ENCODE assay signal across 1 cellular context in the genomic region with DNA sequence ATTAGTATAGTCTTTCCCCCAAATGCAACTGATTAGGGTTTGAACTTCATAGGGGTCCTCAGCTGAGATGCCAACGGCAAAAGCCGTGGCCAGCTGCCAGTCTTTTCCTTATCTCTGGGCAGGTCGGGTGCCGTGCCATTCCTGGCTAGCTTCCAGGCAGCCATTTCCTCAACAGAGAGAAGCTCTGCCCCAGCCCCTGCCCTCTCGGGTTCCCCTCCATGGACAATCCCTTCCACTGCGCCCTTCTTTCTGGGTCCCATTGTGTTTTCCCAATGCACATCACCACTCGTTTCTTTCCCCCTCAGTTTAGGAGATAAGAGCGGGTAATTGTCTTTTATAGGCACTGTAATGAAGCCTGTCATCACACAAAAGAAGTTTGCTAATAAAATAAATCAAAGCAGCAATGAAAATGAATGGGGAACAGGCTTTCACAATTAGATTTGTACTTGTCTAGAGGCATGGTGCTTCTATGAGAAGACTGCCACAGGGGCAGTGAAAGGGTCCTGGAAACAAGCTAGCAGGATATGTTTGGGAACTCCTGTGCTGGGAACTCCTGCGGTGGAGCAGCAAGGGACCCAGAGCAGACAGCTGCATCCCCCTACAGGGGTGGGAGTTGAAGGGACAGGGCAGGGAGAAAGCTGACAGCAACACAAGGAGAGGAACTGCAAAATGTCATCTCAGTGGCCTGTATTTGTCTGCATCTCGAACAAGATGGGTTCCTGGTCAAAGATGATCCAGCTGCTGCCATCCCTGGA.
TF ChIP-seq lines count a peak whose summit lies in the region.

No MANE protein-coding gene starts in this region.

TF ChIP-seq in HepG2, 621 proteins besides CTCF, POLR2A, EP300 and RAD21 (continued from another document):
- TF ChIP-seq ZNF891 (CRISPR knock-in tag; IDR thresholded peaks at IDR 0.05) = no peak
- TF ChIP-seq, protein P1, sequence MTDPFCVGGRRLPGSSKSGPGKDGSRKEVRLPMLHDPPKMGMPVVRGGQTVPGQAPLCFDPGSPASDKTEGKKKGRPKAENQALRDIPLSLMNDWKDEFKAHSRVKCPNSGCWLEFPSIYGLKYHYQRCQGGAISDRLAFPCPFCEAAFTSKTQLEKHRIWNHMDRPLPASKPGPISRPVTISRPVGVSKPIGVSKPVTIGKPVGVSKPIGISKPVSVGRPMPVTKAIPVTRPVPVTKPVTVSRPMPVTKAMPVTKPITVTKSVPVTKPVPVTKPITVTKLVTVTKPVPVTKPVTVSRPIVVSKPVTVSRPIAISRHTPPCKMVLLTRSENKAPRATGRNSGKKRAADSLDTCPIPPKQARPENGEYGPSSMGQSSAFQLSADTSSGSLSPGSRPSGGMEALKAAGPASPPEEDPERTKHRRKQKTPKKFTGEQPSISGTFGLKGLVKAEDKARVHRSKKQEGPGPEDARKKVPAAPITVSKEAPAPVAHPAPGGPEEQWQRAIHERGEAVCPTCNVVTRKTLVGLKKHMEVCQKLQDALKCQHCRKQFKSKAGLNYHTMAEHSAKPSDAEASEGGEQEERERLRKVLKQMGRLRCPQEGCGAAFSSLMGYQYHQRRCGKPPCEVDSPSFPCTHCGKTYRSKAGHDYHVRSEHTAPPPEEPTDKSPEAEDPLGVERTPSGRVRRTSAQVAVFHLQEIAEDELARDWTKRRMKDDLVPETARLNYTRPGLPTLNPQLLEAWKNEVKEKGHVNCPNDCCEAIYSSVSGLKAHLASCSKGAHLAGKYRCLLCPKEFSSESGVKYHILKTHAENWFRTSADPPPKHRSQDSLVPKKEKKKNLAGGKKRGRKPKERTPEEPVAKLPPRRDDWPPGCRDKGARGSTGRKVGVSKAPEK (CRISPR knock-in tag; IDR thresholded peaks at IDR 0.05; ENCODE audit: borderline replicate concordance) = no peak
- no peak for TF ChIP-seq ZNF441 (CRISPR knock-in tag; IDR thresholded peaks at IDR 0.05; ENCODE audit: borderline replicate concordance)
- TF ChIP-seq MTF1 (CRISPR knock-in tag; IDR thresholded peaks at IDR 0.05) = no peak
- TF ChIP-seq NFE2L1 (CRISPR knock-in tag; IDR thresholded peaks at IDR 0.05; ENCODE audit: borderline replicate concordance) = no peak
- TF ChIP-seq, protein P2, sequence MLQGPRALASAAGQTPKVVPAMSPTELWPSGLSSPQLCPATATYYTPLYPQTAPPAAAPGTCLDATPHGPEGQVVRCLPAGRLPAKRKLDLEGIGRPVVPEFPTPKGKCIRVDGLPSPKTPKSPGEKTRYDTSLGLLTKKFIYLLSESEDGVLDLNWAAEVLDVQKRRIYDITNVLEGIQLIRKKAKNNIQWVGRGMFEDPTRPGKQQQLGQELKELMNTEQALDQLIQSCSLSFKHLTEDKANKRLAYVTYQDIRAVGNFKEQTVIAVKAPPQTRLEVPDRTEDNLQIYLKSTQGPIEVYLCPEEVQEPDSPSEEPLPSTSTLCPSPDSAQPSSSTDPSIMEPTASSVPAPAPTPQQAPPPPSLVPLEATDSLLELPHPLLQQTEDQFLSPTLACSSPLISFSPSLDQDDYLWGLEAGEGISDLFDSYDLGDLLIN (CRISPR knock-in tag; IDR thresholded peaks at IDR 0.05; ENCODE audit: borderline replicate concordance) = no peak
- TF ChIP-seq KAT7 (CRISPR knock-in tag; IDR thresholded peaks at IDR 0.05; ENCODE audit: borderline replicate concordance) = no peak
- TF ChIP-seq KLF11 (CRISPR knock-in tag; IDR thresholded peaks at IDR 0.05) = no peak
- no peak for TF ChIP-seq ZNF264 (CRISPR knock-in tag; IDR thresholded peaks at IDR 0.05)
- no peak for TF ChIP-seq ZBTB7B (CRISPR knock-in tag; IDR thresholded peaks at IDR 0.05)
- no peak for TF ChIP-seq SMYD3 (CRISPR knock-in tag; IDR thresholded peaks at IDR 0.05)
- no peak for TF ChIP-seq DRAP1 (CRISPR knock-in tag; IDR thresholded peaks at IDR 0.05)
- TF ChIP-seq RCOR2 (CRISPR knock-in tag; IDR thresholded peaks at IDR 0.05) = no peak
- TF ChIP-seq ZNF232 (CRISPR knock-in tag; IDR thresholded peaks at IDR 0.05; ENCODE audit: borderline replicate concordance) = no peak
TF ChIP-seq in HepG2: peak in this region for 0.
